1 cellular context compared by ENCODE assay signal in the genomic region with DNA sequence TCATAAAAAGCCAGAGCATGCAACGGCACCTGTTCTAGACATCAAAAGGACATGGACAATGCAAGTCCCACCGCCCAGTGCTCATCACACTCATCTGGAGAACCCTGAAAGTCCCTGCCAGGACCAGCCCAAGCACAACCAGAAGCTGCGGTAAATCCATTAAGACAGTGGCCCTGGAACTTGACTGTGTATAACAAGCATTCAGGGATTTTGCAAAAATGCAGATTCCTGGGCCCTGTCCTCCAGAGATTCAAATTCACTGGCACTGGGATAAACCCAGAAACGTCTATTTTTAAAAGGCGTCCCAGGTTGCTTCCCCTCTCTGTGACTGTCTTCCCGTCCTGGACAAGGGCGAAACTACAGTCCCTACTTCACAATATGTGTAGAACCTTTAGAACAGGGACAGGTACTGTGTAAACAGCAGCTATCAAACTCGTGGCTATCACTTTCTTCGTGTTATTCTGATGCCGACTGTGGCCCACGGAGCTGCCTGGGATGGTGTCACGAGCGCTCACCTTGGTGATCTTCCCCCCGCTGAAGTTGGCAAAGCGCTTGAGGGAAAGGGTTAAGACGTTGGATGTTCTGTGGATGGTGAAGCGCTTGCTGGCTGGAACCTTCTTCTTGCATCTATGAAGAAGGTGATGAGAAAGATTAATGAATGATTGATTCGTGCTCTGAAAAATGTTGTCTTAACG.
TF ChIP-seq lines count a peak whose summit lies in the region.

No MANE protein-coding gene starts in this region.

TF ChIP-seq in endothelial cell of umbilical vein, 7 proteins besides CTCF, POLR2A, EP300 and RAD21:
- TF ChIP-seq, protein P1, sequence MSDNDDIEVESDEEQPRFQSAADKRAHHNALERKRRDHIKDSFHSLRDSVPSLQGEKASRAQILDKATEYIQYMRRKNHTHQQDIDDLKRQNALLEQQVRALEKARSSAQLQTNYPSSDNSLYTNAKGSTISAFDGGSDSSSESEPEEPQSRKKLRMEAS (IDR thresholded peaks at IDR 0.05; ENCODE audit: insufficient read depth, insufficient read length): no peak
- TF ChIP-seq MYC (IDR thresholded peaks at IDR 0.05; ENCODE audit: low read depth, low read length) (no peak), FOS (IDR thresholded peaks at IDR 0.05; ENCODE audit: borderline replicate concordance, insufficient read depth, low read length) (no peak), EZH2 (IDR thresholded peaks at IDR 0.05; ENCODE audit: borderline replicate concordance, low read depth, low read length, severe bottlenecking) (no peak), GATA2 (IDR thresholded peaks at IDR 0.05; ENCODE audit: insufficient read depth, insufficient read length, low read depth, low read length) (no peak), POLR2AphosphoS5 (IDR thresholded peaks at IDR 0.05; ENCODE audit: insufficient read depth, low read depth, low read length) (no peak), JUN (IDR thresholded peaks at IDR 0.05; ENCODE audit: borderline replicate concordance, insufficient read depth, insufficient read length, low read depth) (no peak)
